Comparison of ENCODE assay signal across 36 cellular contexts in the genomic region with DNA sequence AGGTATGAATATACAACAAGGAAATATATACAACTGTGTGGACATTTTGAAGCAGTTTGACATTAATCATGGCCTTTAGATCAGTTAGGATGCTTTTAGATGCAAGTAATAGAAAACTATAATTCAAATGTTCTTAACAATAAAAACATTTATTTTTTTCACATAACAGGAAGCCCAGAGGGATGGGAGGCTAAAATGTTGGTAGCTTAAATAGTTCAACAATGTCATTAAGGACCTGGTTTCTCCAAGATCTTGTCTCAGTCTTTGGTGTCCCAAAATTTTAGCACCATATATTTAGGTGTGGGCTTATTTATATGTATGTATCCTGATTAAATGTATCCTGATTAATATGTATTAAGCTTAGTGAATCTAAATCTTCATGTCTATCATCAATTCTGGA.
"Had no signal": no experiment of that assay in that cellular context is flagged by ENCODE, and none has a peak within 500 bp of the region (broad histone marks: within the 10 kb centered on the region; RNA-seq: fewer than 3 reads in every experiment).

No MANE protein-coding gene starts in this region.

- H3K27me3 ChIP-seq: MG63 had no signal

- DNase-seq: Karpas-422, Kasumi-1, MG63, MM.1S, MV-4-11, NCI-H1048, NCI-H1092, NCI-H1092 treated with DMSO at 0.1 percent for 48 hours, NCI-H1105, NCI-H1105 treated with DMSO at 0.1 percent for 48 hours, NCI-H1417, NCI-H1417 treated with DMSO at 0.1 percent for 48 hours, NCI-H1436, NCI-H1436 treated with DMSO at 0.1 percent for 48 hours, NCI-H146, NCI-H1694, NCI-H1694 treated with DMSO at 0.1 percent for 48 hours, NCI-H187, NCI-H187 treated with DMSO at 0.1 percent for 48 hours, NCI-H1930, NCI-H2029, NCI-H2029 treated with DMSO at 0.1 percent for 48 hours, NCI-H2081, NCI-H2081 treated with DMSO at 0.1 percent for 48 hours, NCI-H2107, NCI-H2171, NCI-H2171 treated with DMSO at 0.1 percent for 48 hours, NCI-H2227 treated with DMSO at 0.1 percent for 48 hours, NCI-H226, NCI-H345, NCI-H446, NCI-H446 treated with DMSO at 0.1 percent for 48 hours, NCI-H510A, NCI-H510A treated with DMSO at 0.1 percent for 48 hours, NCI-H524, NCI-H524 treated with DMSO at 0.1 percent for 48 hours had no signal

- H3K4me3 ChIP-seq: MG63 had no signal

- H3K36me3 ChIP-seq: MG63 had no signal

- H3K9me3 ChIP-seq: MG63 had no signal
